Comparison of ENCODE assay signal across 16 cellular contexts in genomic region chr6:5813625-5814027, GRCh38.
A peak's percentile ranks its signal among the peaks of the same experiment; 100 is the strongest.
DNase-seq lines count a peak whose midpoint lies in the region; ATAC-seq, FAIRE-seq and TF ChIP-seq lines count a peak whose summit lies in the region.
"Had no signal": no experiment of that assay in that cellular context is flagged by ENCODE, and none has a peak within 500 bp of the region (broad histone marks: within the 10 kb centered on the region; RNA-seq: fewer than 3 reads in every experiment).

No MANE protein-coding gene starts in this region.

- peak overlapping the region; percentile 50 for H3K4me3 Mint-ChIP-seq in activated T-cell treated with anti-CD3 and anti-CD28 coated beads, Interleukin-2, amount 50 U/mL, for 4 hours
- H3K4me3 Mint-ChIP-seq: endodermal cell; stimulated activated naive CD8-positive, alpha-beta T cell treated with anti-CD3 and anti-CD28 coated beads, Interleukin-15, Interleukin-2, amounts not matched to agents 100 ng/mL and 50 ng/mL, for 24 hours had no signal

- no peaks in the 10 kb centered on the region for H3K9me3 Mint-ChIP-seq in activated T-cell treated with anti-CD3 and anti-CD28 coated beads, Interleukin-2, amount 50 U/mL, for 4 hours

- no peak overlapping the region for H3K27ac ChIP-seq in small intestine (ENCODE audit: low read depth in 1 of 2, low read length in 1 of 2)

- H3K36me3 Mint-ChIP-seq in activated T-cell treated with anti-CD3 and anti-CD28 coated beads, Interleukin-2, amount 50 U/mL, for 4 hours (ENCODE audit: insufficient read depth) = no peaks in the 10 kb centered on the region

- no peaks in the 10 kb centered on the region for H3K9me3 ChIP-seq in small intestine (ENCODE audit: control insufficient read depth, low read depth)

- no peaks in the 10 kb centered on the region for H3K36me3 ChIP-seq in small intestine (ENCODE audit: control insufficient read depth in 2 of 2, insufficient read depth in 2 of 2, low read length in 2 of 2)

- H3K27me3 Mint-ChIP-seq in activated T-cell treated with anti-CD3 and anti-CD28 coated beads, Interleukin-2, amount 50 U/mL, for 4 hours (ENCODE audit: low read depth) = no peaks in the 10 kb centered on the region
- H3K27me3 Mint-ChIP-seq: stimulated activated naive CD8-positive, alpha-beta T cell treated with anti-CD3 and anti-CD28 coated beads, Interleukin-15, Interleukin-2, amounts not matched to agents 100 ng/mL and 50 ng/mL, for 24 hours had no signal

- H3K4me1 ChIP-seq in small intestine (ENCODE audit: control insufficient read depth in 2 of 2, insufficient read depth in 1 of 2, low read depth in 1 of 2, low read length in 1 of 2) = no peaks in the 10 kb centered on the region

- no peak for TF ChIP-seq POLR2A in GM12892 (IDR thresholded peaks at IDR 0.05; ENCODE audit: low read depth, low read length)

- FAIRE-seq in small intestine (lab: Jason Lieb, UNC) (no peak), GM12892 (lab: Jason Lieb, UNC) (no peak)

- no peak overlapping the region for H3K4me3 ChIP-seq in small intestine (ENCODE audit: low read depth in 1 of 2, low read length in 2 of 2)

- peaks cover 29% of the 10 kb centered on the region for H3K4me1 Mint-ChIP-seq in activated T-cell treated with anti-CD3 and anti-CD28 coated beads, Interleukin-2, amount 50 U/mL, for 4 hours (ENCODE audit: low read depth)
- H3K4me1 Mint-ChIP-seq: endodermal cell had no signal

- peak; percentile 70 to 72 for ATAC-seq in activated T-cell treated with anti-CD3 and anti-CD28 coated beads, Interleukin-2, amount 50 U/mL, for 4 hours
- ATAC-seq in GM21619 (IDR thresholded peaks at IDR 0.05; ENCODE audit: unreplicated experiment) (peak; percentile 76), HG03469 (IDR thresholded peaks at IDR 0.05; ENCODE audit: unreplicated experiment) (peak; percentile 52), GM18868 (IDR thresholded peaks at IDR 0.05; ENCODE audit: unreplicated experiment) (no peak)
- ATAC-seq: left ventricle myocardium superior had no signal

- no peaks in the 10 kb centered on the region for H3K27me3 ChIP-seq in small intestine (ENCODE audit: control insufficient read depth in 2 of 2, insufficient read depth in 2 of 2, low read length in 2 of 2)

- WGBS in small intestine, 3 donors = 9 to 37% (median 11%) methylated on average over 3 of the region's 3 CpGs

- no peak for DNase-seq in activated T-cell treated with anti-CD3 and anti-CD28 coated beads, Interleukin-2, amount 50 U/mL, for 4 hours
- no peak for DNase-seq in activated T-cell treated with anti-CD3 and anti-CD28 coated beads, Interleukin-2, amount 50 U/mL, for 48 hours
- peak; percentile 35 for DNase-seq in small intestine
- no peak for DNase-seq in GM12892 (ENCODE audit: insufficient read length)
- no peak for DNase-seq in UCSD-AML1 (lab: John Stamatoyannopoulos, UW; ENCODE audit: unreplicated experiment)
- DNase-seq: aorta, endodermal cell, glutamatergic neuron, left ventricle myocardium superior, NCI-H446 treated with DMSO at 0.1 percent for 48 hours, nucleus accumbens, SIG-M5 had no signal
